Comparison of ENCODE assay signal across 9 cellular contexts in the genomic region with DNA sequence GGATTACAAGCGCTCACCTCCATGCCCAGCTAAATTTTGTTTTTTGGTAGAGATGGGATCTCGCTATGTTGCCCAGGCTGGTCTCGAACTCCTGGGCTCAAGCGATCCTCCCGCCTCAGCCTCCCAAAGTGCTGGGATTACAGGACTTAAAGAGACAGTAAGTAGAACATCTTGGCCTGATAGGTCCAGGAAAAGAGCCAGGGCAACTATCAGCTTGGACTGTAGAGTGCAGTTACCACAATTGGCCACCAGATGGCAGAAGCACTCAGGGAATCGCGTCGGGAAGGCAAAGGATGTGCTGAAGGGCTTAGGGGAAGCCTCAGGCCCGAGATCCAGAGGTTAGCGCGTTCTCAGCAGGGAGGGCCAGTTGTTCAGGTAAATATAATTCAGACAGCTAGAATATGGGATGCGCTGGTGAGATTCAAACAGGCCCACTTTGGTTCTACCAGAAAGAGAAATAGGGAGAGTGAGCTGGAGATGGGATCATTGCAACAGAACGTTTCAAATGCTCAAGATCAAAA. TPM values are rescaled to one million over a fixed set of nuclear protein-coding genes. Genes with fewer than 3 reads are reported as not detected.
DNase-seq lines count a peak whose midpoint lies in the region; ATAC-seq, FAIRE-seq and TF ChIP-seq lines count a peak whose summit lies in the region.
"Had no signal": no experiment of that assay in that cellular context is flagged by ENCODE, and none has a peak within 500 bp of the region (broad histone marks: within the 10 kb centered on the region; RNA-seq: fewer than 3 reads in every experiment).

No MANE protein-coding gene starts in this region.

- no peak overlapping the region for H3K4me3 Mint-ChIP-seq in activated CD8-positive, alpha-beta memory T cell treated with anti-CD3 and anti-CD28 coated beads, Interleukin-2, amount 10 ng/mL, durations not matched to agents 7 days and 5 days
- H3K4me3 Mint-ChIP-seq: T-helper 1 cell treated with Interleukin-12 subunit alpha and Interleukin-12 subunit beta and Interleukin-4 antibody, amounts not matched to agents 30 μg/mL and 1 μg/mL, for 36 hours had no signal

- H3K27me3 Mint-ChIP-seq in activated CD8-positive, alpha-beta memory T cell treated with anti-CD3 and anti-CD28 coated beads, Interleukin-2, amount 10 ng/mL, durations not matched to agents 7 days and 5 days: peaks cover 20% of the 10 kb centered on the region

- H3K9me3 Mint-ChIP-seq in activated CD8-positive, alpha-beta memory T cell treated with anti-CD3 and anti-CD28 coated beads, Interleukin-2, amount 10 ng/mL, durations not matched to agents 7 days and 5 days (ENCODE audit: low read depth): no peaks in the 10 kb centered on the region
- H3K9me3 Mint-ChIP-seq: T-helper 1 cell treated with Interleukin-12 subunit alpha and Interleukin-12 subunit beta and Interleukin-4 antibody, amounts not matched to agents 30 μg/mL and 1 μg/mL, for 36 hours had no signal

- TF ChIP-seq CTCF in epithelial cell of esophagus (IDR thresholded peaks at IDR 0.05; ENCODE audit: insufficient read depth, low read depth, low read length, missing control alignments): peak; percentile 95

- ATAC-seq in HG03439 (IDR thresholded peaks at IDR 0.05; ENCODE audit: unreplicated experiment): peak; percentile 60
- ATAC-seq in activated CD8-positive, alpha-beta memory T cell treated with anti-CD3 and anti-CD28 coated beads, Interleukin-2, amount 10 ng/mL, durations not matched to agents 7 days and 5 days: peak; percentile 83

- CTCF ChIA-PET in activated CD8-positive, alpha-beta memory T cell treated with anti-CD3 and anti-CD28 coated beads, Interleukin-2, amount 10 ng/mL, durations not matched to agents 7 days and 5 days (lab: Charles Lee): interaction anchor here (0.7 to 3.1 kb wide), 31 partner anchors 9 to 783 kb away, joined by 3 to 49 read pairs (median 4); no protein-coding TSS in a partner anchor

- DNase-seq in CD1c-positive myeloid dendritic cell (ENCODE audit: extremely low spot score): peak; percentile 75
- peak; percentile 80 for DNase-seq in GM19239 (ENCODE audit: insufficient read length, low spot score)
- DNase-seq in NOMO-1 (lab: John Stamatoyannopoulos, UW; ENCODE audit: unreplicated experiment in 2 of 2): peak; percentile 12 to 42
- peak; percentile 69 for DNase-seq in activated CD8-positive, alpha-beta memory T cell treated with anti-CD3 and anti-CD28 coated beads, Interleukin-2, amount 10 ng/mL, durations not matched to agents 7 days and 5 days
- peak; percentile 85 for DNase-seq in epithelial cell of esophagus (ENCODE audit: low read depth)
- DNase-seq in myocyte (ENCODE audit: low read depth): peak; percentile 82
- DNase-seq in stimulated activated CD8-positive, alpha-beta memory T cell treated with anti-CD3 and anti-CD28 coated beads, Interleukin-7, amount 100 ng/mL, for 4 hours (ENCODE audit: low read depth in 2 of 2): peak; percentile 25 to 35

- H3K4me1 Mint-ChIP-seq in activated CD8-positive, alpha-beta memory T cell treated with anti-CD3 and anti-CD28 coated beads, Interleukin-2, amount 10 ng/mL, durations not matched to agents 7 days and 5 days: peaks cover 4% of the 10 kb centered on the region

- H3K27ac Mint-ChIP-seq in activated CD8-positive, alpha-beta memory T cell treated with anti-CD3 and anti-CD28 coated beads, Interleukin-2, amount 10 ng/mL, durations not matched to agents 7 days and 5 days: no peak overlapping the region
- H3K27ac Mint-ChIP-seq: T-helper 1 cell treated with Interleukin-12 subunit alpha and Interleukin-12 subunit beta and Interleukin-4 antibody, amounts not matched to agents 30 μg/mL and 1 μg/mL, for 36 hours had no signal

- H3K4me3 ChIP-seq in epithelial cell of esophagus (ENCODE audit: low read length): no peak overlapping the region

- peak; percentile 94 for FAIRE-seq in GM19239 (lab: Jason Lieb, UNC)

- H3K36me3 Mint-ChIP-seq in activated CD8-positive, alpha-beta memory T cell treated with anti-CD3 and anti-CD28 coated beads, Interleukin-2, amount 10 ng/mL, durations not matched to agents 7 days and 5 days: no peaks in the 10 kb centered on the region

RNA-seq across cellular contexts. Expression of a gene that starts 21.5 kb away (rescaled TPM):
- not detected for total RNA-seq in activated CD8-positive, alpha-beta memory T cell treated with anti-CD3 and anti-CD28 coated beads, Interleukin-2, amount 10 ng/mL, durations not matched to agents 7 days and 5 days
- total RNA-seq in myocyte: not detected in 2 replicates
- polyA plus RNA-seq in myocyte (2012): not detected

Comparison
In these comparisons a context has a peak if more than half of its experiments do, and no peak if none do; other contexts are left out.
1. DNase-seq: peak in every context shown above with its lines; median percentile 85 in epithelial cell of esophagus; 82 in myocyte; 80 in GM19239; 75 in CD1c-positive myeloid dendritic cell; 69 in activated CD8-positive, alpha-beta memory T cell treated with anti-CD3 and anti-CD28 coated beads, Interleukin-2, amount 10 ng/mL, durations not matched to agents 7 days and 5 days; 30 in stimulated activated CD8-positive, alpha-beta memory T cell treated with anti-CD3 and anti-CD28 coated beads, Interleukin-7, amount 100 ng/mL, for 4 hours; 27 in NOMO-1.